In genomic region chr1:110212165-110213142, GRCh38 we compare ENCODE assay signal across 9 cellular contexts. TPM values are rescaled to one million over a fixed set of nuclear protein-coding genes. Genes with fewer than 3 reads are reported as not detected.
DNase-seq lines count a peak whose midpoint lies in the region; ATAC-seq and TF ChIP-seq lines count a peak whose summit lies in the region.
"Had no signal": no experiment of that assay in that cellular context is flagged by ENCODE, and none has a peak within 500 bp of the region (broad histone marks: within the 10 kb centered on the region; RNA-seq: fewer than 3 reads in every experiment).

No MANE protein-coding gene starts in this region.

- no peak for TF ChIP-seq EP300 in gastroesophageal sphincter (IDR thresholded peaks at IDR 0.05)

- intact Hi-C loops in spleen (cut with DNase I; ENCODE audit: low total_unique reads), result no loop called here

- TF ChIP-seq POLR2A in gastroesophageal sphincter (IDR thresholded peaks at IDR 0.05) (no peak), spleen (IDR thresholded peaks at IDR 0.05) (no peak)

- ATAC-seq in RWPE2 (ENCODE audit: low read depth) (no peak), gastroesophageal sphincter (no peak), GM21619 (IDR thresholded peaks at IDR 0.05; ENCODE audit: unreplicated experiment) (no peak)

- H3K4me3 ChIP-seq in RWPE2 (ENCODE audit: severe bottlenecking) (no peak overlapping the region), gastroesophageal sphincter (peak overlapping the region in 1 of 2 donors; percentile 94), spleen (peak overlapping the region; percentile 70 to 92 (median 82)), Karpas-422 (ENCODE audit: low read length) (no peak overlapping the region)

- H3K9me3 ChIP-seq in RWPE2 (ENCODE audit: severe bottlenecking) (no peaks in the 10 kb centered on the region), gastroesophageal sphincter (no peaks in the 10 kb centered on the region), spleen (no peaks in the 10 kb centered on the region), Karpas-422 (ENCODE audit: low read length) (no peaks in the 10 kb centered on the region)

- H3K27ac ChIP-seq in RWPE2 (ENCODE audit: poor library complexity, severe bottlenecking) (no peak overlapping the region), gastroesophageal sphincter (peak overlapping the region in 3 of 4 donors; percentile 25 to 86 (median 84)), spleen (peak overlapping the region in 4 of 8 donors; percentile 91 to 97 (median 94)), Karpas-422 (ENCODE audit: low read length) (no peak overlapping the region)
- H3K27ac ChIP-seq: 22Rv1 had no signal

- 23 to 40% methylated on average over 2 to 5 of the region's 21 CpGs for WGBS in gastroesophageal sphincter (ENCODE audit: low coverage in 1 of 2), 2 donors
- 36 to 41% (median 39%) methylated on average over 16 to 21 of the region's 21 CpGs for WGBS in spleen, 5 donors

- H3K27me3 ChIP-seq in RWPE2 (ENCODE audit: insufficient read depth, poor library complexity, severe bottlenecking) (peaks cover 10% of the 10 kb centered on the region), gastroesophageal sphincter (no peaks in the 10 kb centered on the region), spleen (replicated peaks in 1 of 7) (peaks cover 0 to 22% (median 5%) of the 10 kb centered on the region in 7 donors), Karpas-422 (ENCODE audit: low read length) (0 out of 2 replicates have a peak, but pooled peaks cover 3% of the 10 kb centered on the region)

- no peaks in the 10 kb centered on the region for H3K79me2 ChIP-seq in Karpas-422 (ENCODE audit: low read length)

- H3K36me3 ChIP-seq in RWPE2 (ENCODE audit: low read depth) (no peaks in the 10 kb centered on the region), gastroesophageal sphincter (no peaks in the 10 kb centered on the region), spleen (no peaks in the 10 kb centered on the region), Karpas-422 (ENCODE audit: insufficient read depth, low read length) (no peaks in the 10 kb centered on the region)

- H3K4me1 ChIP-seq in RWPE2 (ENCODE audit: insufficient read depth, poor library complexity, severe bottlenecking), result no peaks in the 10 kb centered on the region
- H3K4me1 ChIP-seq in gastroesophageal sphincter, result peaks cover 0 to 74% (median 14%) of the 10 kb centered on the region in 3 donors
- H3K4me1 ChIP-seq in spleen, result peaks cover 39 to 93% (median 71%) of the 10 kb centered on the region in 6 donors
- peaks cover 14% of the 10 kb centered on the region for H3K4me1 ChIP-seq in Karpas-422 (ENCODE audit: low read length)

- H3K4me2 ChIP-seq in Karpas-422 (ENCODE audit: low read depth, low read length, poor library complexity, severe bottlenecking), result no peak overlapping the region

- DNase-seq in DMS 273 (lab: John Stamatoyannopoulos, UW; ENCODE audit: unreplicated experiment) (peak; percentile 20), DMS 273 treated with DMSO at 0.1 percent for 48 hours (lab: John Stamatoyannopoulos, UW) (no peak), RWPE2 (ENCODE audit: low spot score) (peak; percentile 29), spleen (no peak), Karpas-422 (no peak)
- DNase-seq in central memory CD4-positive, alpha-beta T cell, result no peak

- H3K9me2 ChIP-seq in Karpas-422 (replicated peaks; ENCODE audit: insufficient read depth, low read length), result no peaks in the 10 kb centered on the region

- no peak overlapping the region for H2AFZ ChIP-seq in Karpas-422 (ENCODE audit: low read length)

- H4K20me1 ChIP-seq in Karpas-422 (ENCODE audit: insufficient read depth, low read depth, low read length), result peaks cover 6% of the 10 kb centered on the region; the same call in 1 of the 2 replicates

- TF ChIP-seq CTCF in RWPE2 (IDR thresholded peaks at IDR 0.05; ENCODE audit: poor library complexity, severe bottlenecking) (no peak), gastroesophageal sphincter (IDR thresholded peaks at IDR 0.05) (no peak), spleen (IDR thresholded peaks at IDR 0.05 in 8 of 11, conservative IDR thresholded peaks at IDR 0.05 in 3 of 11) (no peak)

- H3K9ac ChIP-seq in Karpas-422 (ENCODE audit: low read length), result no peak overlapping the region

RNA-seq across cellular contexts. Expression of gene KCNC4, which starts 2.3 kb away (rescaled TPM):
- total RNA-seq in gastroesophageal sphincter, result 10 to 100 TPM in 3 of 4 donors, 1 to 10 TPM in 1; 9.0 to 16.0 (median 13.4) TPM
- 10 to 100 TPM in 5 of 7 donors, 1 to 10 TPM in 2; 9.8 to 22.1 (median 14.8) TPM for total RNA-seq in spleen
- polyA plus RNA-seq in spleen, result 1 to 10 TPM; 1.4 to 3.7 (median 2.1) TPM
- 1.5 and 1.6 TPM in 2 replicates for total RNA-seq in Karpas-422 (2014; rRNA removed; shearing (Covaris generic); ENCODE audit: low replicate concordance)

Comparison
In these comparisons a context has a peak if more than half of its experiments do, and no peak if none do; other contexts are left out.
1. DNase-seq: peak in DMS 273 (single experiment) and RWPE2 (single experiment); none in DMS 273 treated with DMSO at 0.1 percent for 48 hours (single experiment), spleen (single experiment), Karpas-422 (single experiment) and central memory CD4-positive, alpha-beta T cell (single experiment).
2. H3K27ac ChIP-seq: peak in gastroesophageal sphincter (3 of 4); none in RWPE2 (single experiment) and Karpas-422 (single experiment).
3. H3K4me3 ChIP-seq: peak in spleen (8 of 8); none in RWPE2 (single experiment) and Karpas-422 (single experiment).